ENCODE assay signal across 1 cellular context in the genomic region with DNA sequence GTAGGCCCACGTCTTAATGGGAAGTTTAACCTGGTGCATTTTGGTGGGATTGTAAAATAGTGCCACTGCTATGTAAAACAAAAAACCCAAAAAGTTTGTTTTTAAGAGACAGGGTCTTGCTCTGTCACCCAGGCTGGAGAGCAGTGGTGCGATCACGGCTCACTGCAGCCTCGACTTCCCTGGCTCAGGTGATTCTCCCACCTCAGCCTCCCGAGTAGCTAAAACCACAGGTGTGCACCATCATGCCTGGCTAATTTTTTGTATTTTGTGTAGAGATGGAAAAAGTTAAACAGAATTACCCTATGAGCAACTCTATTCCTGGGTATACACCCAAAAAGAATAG.
TF ChIP-seq lines count a peak whose summit lies in the region.

No MANE protein-coding gene starts in this region.

TF ChIP-seq in neural cell, 6 proteins besides CTCF, POLR2A, EP300 and RAD21:
- TF ChIP-seq MXI1 (conservative IDR thresholded peaks at IDR 0.05; ENCODE audit: poor library complexity, severe bottlenecking) (no peak), SMC3 (conservative IDR thresholded peaks at IDR 0.05; ENCODE audit: poor library complexity) (no peak), TAF1 (IDR thresholded peaks at IDR 0.05; ENCODE audit: low read depth) (no peak), POLR2AphosphoS5 (IDR thresholded peaks at IDR 0.05) (no peak), EZH2 (IDR thresholded peaks at IDR 0.05; ENCODE audit: borderline replicate concordance, insufficient read depth, low read length, poor library complexity, severe bottlenecking) (no peak)
- TF ChIP-seq, protein P1, sequence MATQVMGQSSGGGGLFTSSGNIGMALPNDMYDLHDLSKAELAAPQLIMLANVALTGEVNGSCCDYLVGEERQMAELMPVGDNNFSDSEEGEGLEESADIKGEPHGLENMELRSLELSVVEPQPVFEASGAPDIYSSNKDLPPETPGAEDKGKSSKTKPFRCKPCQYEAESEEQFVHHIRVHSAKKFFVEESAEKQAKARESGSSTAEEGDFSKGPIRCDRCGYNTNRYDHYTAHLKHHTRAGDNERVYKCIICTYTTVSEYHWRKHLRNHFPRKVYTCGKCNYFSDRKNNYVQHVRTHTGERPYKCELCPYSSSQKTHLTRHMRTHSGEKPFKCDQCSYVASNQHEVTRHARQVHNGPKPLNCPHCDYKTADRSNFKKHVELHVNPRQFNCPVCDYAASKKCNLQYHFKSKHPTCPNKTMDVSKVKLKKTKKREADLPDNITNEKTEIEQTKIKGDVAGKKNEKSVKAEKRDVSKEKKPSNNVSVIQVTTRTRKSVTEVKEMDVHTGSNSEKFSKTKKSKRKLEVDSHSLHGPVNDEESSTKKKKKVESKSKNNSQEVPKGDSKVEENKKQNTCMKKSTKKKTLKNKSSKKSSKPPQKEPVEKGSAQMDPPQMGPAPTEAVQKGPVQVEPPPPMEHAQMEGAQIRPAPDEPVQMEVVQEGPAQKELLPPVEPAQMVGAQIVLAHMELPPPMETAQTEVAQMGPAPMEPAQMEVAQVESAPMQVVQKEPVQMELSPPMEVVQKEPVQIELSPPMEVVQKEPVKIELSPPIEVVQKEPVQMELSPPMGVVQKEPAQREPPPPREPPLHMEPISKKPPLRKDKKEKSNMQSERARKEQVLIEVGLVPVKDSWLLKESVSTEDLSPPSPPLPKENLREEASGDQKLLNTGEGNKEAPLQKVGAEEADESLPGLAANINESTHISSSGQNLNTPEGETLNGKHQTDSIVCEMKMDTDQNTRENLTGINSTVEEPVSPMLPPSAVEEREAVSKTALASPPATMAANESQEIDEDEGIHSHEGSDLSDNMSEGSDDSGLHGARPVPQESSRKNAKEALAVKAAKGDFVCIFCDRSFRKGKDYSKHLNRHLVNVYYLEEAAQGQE (IDR thresholded peaks at IDR 0.05; ENCODE audit: borderline replicate concordance), result no peak
